In genomic region chr12:12813120-12814101, GRCh38 we compare ENCODE assay signal across 8 cellular contexts. TPM values are rescaled to one million over a fixed set of nuclear protein-coding genes. Genes with fewer than 3 reads are reported as not detected.
DNase-seq lines count a peak whose midpoint lies in the region; ATAC-seq and TF ChIP-seq lines count a peak whose summit lies in the region.

Gene DDX47 (plus strand): TSS chr12:12813346. CDS start chr12:12813368, 22 bp downstream.

- peaks cover 6% of the 10 kb centered on the region for H3K4me1 ChIP-seq in endodermal cell (ENCODE audit: control insufficient read depth, insufficient read depth, low read length)

- H3K27ac Mint-ChIP-seq in endodermal cell = peak within 1 kb of the TSS; percentile 98

- peak within 1 kb of the TSS; percentile 99 for H3K4me3 Mint-ChIP-seq in endodermal cell

- peaks cover 48% of the 10 kb centered on the region for H3K4me1 Mint-ChIP-seq in endodermal cell

- peak; percentile 99 for TF ChIP-seq CTCF in endodermal cell (conservative IDR thresholded peaks at IDR 0.05)

- H3K36me3 Mint-ChIP-seq in endodermal cell (ENCODE audit: low read depth) = peaks cover 39% of the 10 kb centered on the region

- no peaks in the 10 kb centered on the region for H3K9me3 Mint-ChIP-seq in endodermal cell

- H3K9ac ChIP-seq in endodermal cell (ENCODE audit: extremely low read depth, low read length, poor library complexity, severe bottlenecking) = peak within 1 kb of the TSS; percentile 85

- H3K27me3 Mint-ChIP-seq in endodermal cell (ENCODE audit: insufficient read depth) = no peaks in the 10 kb centered on the region

- ATAC-seq in GM19463 (IDR thresholded peaks at IDR 0.05; ENCODE audit: unreplicated experiment) = peak; percentile 82

- no peak within 1 kb of the TSS for H3K27ac ChIP-seq in endodermal cell (ENCODE audit: low read depth, low read length)

- H3K4me3 ChIP-seq in endodermal cell (ENCODE audit: low read length) = peak within 1 kb of the TSS; percentile 96

- DNase-seq in COLO668 (lab: John Stamatoyannopoulos, UW; ENCODE audit: unreplicated experiment) = peak; percentile 89
- DNase-seq in HT-29 (ENCODE audit: low spot score) = peak; percentile 96
- DNase-seq in NOMO-1 treated with DMSO at 0.1 percent for 48 hours (lab: John Stamatoyannopoulos, UW; ENCODE audit: unreplicated experiment) = peak; percentile 93
- peak; percentile 92 to 98 (median 98) for DNase-seq in activated CD8-positive, alpha-beta memory T cell treated with anti-CD3 and anti-CD28 coated beads for 48 hours (ENCODE audit: low read depth in 2 of 3, low spot score in 2 of 3)
- peak; percentile 100 for DNase-seq in endodermal cell
- DNase-seq in mesenteric fat pad (ENCODE audit: low spot score) = peak; percentile 98
- DNase-seq in stimulated activated CD8-positive, alpha-beta memory T cell treated with anti-CD3 and anti-CD28 coated beads, Interleukin-15, amount 100 ng/mL, for 24 hours (ENCODE audit: low read depth) = peak; percentile 98

- no peaks in the 10 kb centered on the region for H3K9me3 ChIP-seq in endodermal cell (ENCODE audit: control insufficient read depth, low read length)

- H3K27me3 ChIP-seq in endodermal cell (ENCODE audit: control insufficient read depth, insufficient read depth, low read length, poor library complexity, severe bottlenecking) = no peaks in the 10 kb centered on the region

- WGBS in endodermal cell (ENCODE audit: insufficient coverage in 1 of 2, insufficient read length in 1 of 2), 2 experiments = 5 to 6% methylated on average over 21 to 35 of the region's 35 CpGs

- H3K36me3 ChIP-seq in endodermal cell (ENCODE audit: control insufficient read depth, insufficient read depth, low read length) = peaks cover 38% of the 10 kb centered on the region

RNA-seq across cellular contexts. Expression of gene DDX47, which starts in this region (rescaled TPM):
- 39.4 and 46.9 TPM in 2 replicates for total RNA-seq in HT-29 (2014; rRNA removed; shearing (Covaris generic))
- 100 to 1,000 TPM in 1 of 2 donors, 10 to 100 TPM in 1; 92.3 to 154 TPM for total RNA-seq in endodermal cell
- 65.1 TPM for polyA plus RNA-seq in endodermal cell (2013, experiment 1 of 2)
- polyA plus RNA-seq in endodermal cell (2013, experiment 2 of 2) = 59.8 TPM
- total RNA-seq in mesenteric fat pad = 60.2 TPM
